21 cellular contexts compared by ENCODE assay signal in genomic region chr7:157545681-157546060, GRCh38.
"Had no signal": no experiment of that assay in that cellular context is flagged by ENCODE, and none has a peak within 500 bp of the region (broad histone marks: within the 10 kb centered on the region; RNA-seq: fewer than 3 reads in every experiment).

No MANE protein-coding gene starts in this region.

- H3K27me3 Mint-ChIP-seq: activated naive CD8-positive, alpha-beta T cell treated with anti-CD3 and anti-CD28 coated beads for 36 hours; IgD-negative memory B cell had no signal

- H3K27ac Mint-ChIP-seq: activated CD8-positive, alpha-beta T cell treated with anti-CD3 and anti-CD28 coated beads, Interleukin-2, amount 10 ng/mL, durations not matched to agents 7 days and 5 days; activated naive CD4-positive, alpha-beta T cell treated with anti-CD3 and anti-CD28 coated beads for 36 hours; activated naive CD8-positive, alpha-beta T cell treated with anti-CD3 and anti-CD28 coated beads for 36 hours; IgD-negative memory B cell; T-helper 17 cell; WTC11 had no signal

- H3K4me3 Mint-ChIP-seq: activated CD8-positive, alpha-beta T cell treated with anti-CD3 and anti-CD28 coated beads, Interleukin-2, amount 10 ng/mL, durations not matched to agents 7 days and 5 days; activated naive CD4-positive, alpha-beta T cell treated with anti-CD3 and anti-CD28 coated beads for 36 hours; activated naive CD8-positive, alpha-beta T cell treated with anti-CD3 and anti-CD28 coated beads for 36 hours; IgD-negative memory B cell; T-helper 17 cell; WTC11 had no signal

- DNase-seq: activated CD4-positive, alpha-beta T cell treated with anti-CD3 and anti-CD28 coated beads for 48 hours; activated CD4-positive, alpha-beta T cell treated with anti-CD3 and anti-CD28 coated beads, Interleukin-2, amount 50 U/mL, for 4 hours; activated CD4-positive, CD25-positive, alpha-beta regulatory T cell treated with anti-CD3 and anti-CD28 coated beads, Interleukin-2, amount 50 U/mL, for 72 hours; activated CD8-positive, alpha-beta memory T cell treated with anti-CD3 and anti-CD28 coated beads, Interleukin-2, amount 50 U/mL, for 48 hours; activated CD8-positive, alpha-beta T cell treated with anti-CD3 and anti-CD28 coated beads, Interleukin-2, amount 10 ng/mL, durations not matched to agents 7 days and 5 days; activated naive CD4-positive, alpha-beta T cell treated with anti-CD3 and anti-CD28 coated beads for 36 hours; activated naive CD8-positive, alpha-beta T cell treated with anti-CD3 and anti-CD28 coated beads for 36 hours; activated T-cell treated with anti-CD3 and anti-CD28 coated beads, Interleukin-2, amount 50 U/mL, for 1 hour; brain microvascular endothelial cell; NCI-H1092; NCI-H1417; NCI-H2029; NCI-H2107; NCI-H510A treated with DMSO at 0.1 percent for 48 hours; NCI-H69; PC-3; SIG-M5; T-helper 17 cell; T-helper 9 cell had no signal

- ATAC-seq: activated CD8-positive, alpha-beta T cell treated with anti-CD3 and anti-CD28 coated beads, Interleukin-2, amount 10 ng/mL, durations not matched to agents 7 days and 5 days; PC-3; T-helper 17 cell; WTC11 had no signal

- H3K9me3 Mint-ChIP-seq: activated naive CD4-positive, alpha-beta T cell treated with anti-CD3 and anti-CD28 coated beads for 36 hours had no signal

- H3K4me1 Mint-ChIP-seq: IgD-negative memory B cell, WTC11 had no signal
